Comparison of ENCODE assay signal across 1 cellular context in genomic region chr3:126263539-126263938, GRCh38.
TF ChIP-seq lines count a peak whose summit lies in the region.

No MANE protein-coding gene starts in this region.

TF ChIP-seq in SK-N-SH treated with all-trans-retinoic acid at 6 μM for 48 hours, 23 proteins besides CTCF, POLR2A, EP300 and RAD21 (continued from another document):
- TF ChIP-seq TSHZ2 (CRISPR knock-in tag; IDR thresholded peaks at IDR 0.05) (no peak), ZNF8 (CRISPR knock-in tag; IDR thresholded peaks at IDR 0.05) (no peak), ZC3H10 (CRISPR knock-in tag; IDR thresholded peaks at IDR 0.05) (no peak), ZFP30 (CRISPR knock-in tag; IDR thresholded peaks at IDR 0.05) (no peak)
